ENCODE assay signal across 8 cellular contexts in the genomic region with DNA sequence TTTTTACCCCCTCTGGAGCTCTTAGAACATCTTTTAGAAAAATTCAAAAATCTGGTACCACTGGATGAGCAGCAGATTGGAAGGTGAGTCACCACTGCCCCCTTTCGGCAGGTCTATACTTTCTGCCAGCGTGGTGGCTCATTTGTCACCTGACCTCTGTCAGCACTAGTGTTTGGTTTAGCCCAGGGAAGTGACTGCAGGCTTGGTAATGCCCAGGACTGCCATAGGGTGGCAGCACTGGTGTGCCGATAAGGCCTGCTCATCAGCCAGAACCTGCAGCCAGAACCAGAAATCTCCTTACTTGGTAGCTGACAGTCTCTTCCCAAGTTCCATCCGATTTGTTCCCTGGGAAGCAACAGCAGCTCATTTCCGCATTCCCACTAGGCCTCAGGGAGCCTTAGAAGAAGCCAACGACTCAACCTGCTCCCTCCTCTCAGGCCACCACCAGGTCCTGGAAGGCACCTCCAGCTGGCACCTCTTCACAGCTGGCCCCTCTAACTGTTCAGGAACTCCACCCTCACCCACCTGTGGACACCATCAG. TPM values are rescaled to one million over a fixed set of nuclear protein-coding genes. Genes with fewer than 3 reads are reported as not detected.
DNase-seq lines count a peak whose midpoint lies in the region; ATAC-seq and TF ChIP-seq lines count a peak whose summit lies in the region.

No MANE protein-coding gene starts in this region.

- peak overlapping the region; percentile 11 to 94 (median 58) for H3K27ac Mint-ChIP-seq in CD8-positive, alpha-beta memory T cell

- H3K4me1 ChIP-seq in CD8-positive, alpha-beta memory T cell (ENCODE audit: insufficient read depth, low read length), result peaks cover 4% of the 10 kb centered on the region
- H3K4me1 ChIP-seq in lung (ENCODE audit: control insufficient read depth in 2 of 2, insufficient read depth in 2 of 2, low read length in 2 of 2), result peaks cover under 1 to 16% of the 10 kb centered on the region in 2 donors

- H3K4me1 Mint-ChIP-seq in CD8-positive, alpha-beta memory T cell, result peaks cover 36 to 39% (median 38%) of the 10 kb centered on the region in 3 donors

- H3K36me3 ChIP-seq in CD8-positive, alpha-beta memory T cell (ENCODE audit: insufficient read depth, low read length), result peaks cover 27% of the 10 kb centered on the region
- H3K36me3 ChIP-seq in lung (ENCODE audit: control insufficient read depth in 2 of 2, insufficient read depth in 2 of 2, low read length in 2 of 2), result peaks cover 8 to 18% of the 10 kb centered on the region in 2 donors

- H3K4me3 Mint-ChIP-seq in CD8-positive, alpha-beta memory T cell, result peak overlapping the region in 1 of 7 donors; percentile 25

- peak; percentile 81 to 92 (median 88) for DNase-seq in CD8-positive, alpha-beta memory T cell
- DNase-seq in HK-2 (ENCODE audit: unreplicated experiment), result peak; percentile 89
- DNase-seq in NCI-H748 treated with DMSO at 0.1 percent for 48 hours (lab: John Stamatoyannopoulos, UW), result peak; percentile 89
- peak; percentile 72 to 88 for DNase-seq in activated CD4-positive, alpha-beta T cell treated with anti-CD3 and anti-CD28 coated beads, Interleukin-2, amount 50 U/mL, for 24 hours (ENCODE audit: low read depth in 1 of 2, low spot score in 1 of 2)
- DNase-seq in dorsolateral prefrontal cortex, result peak; percentile 86 to 97 (median 92)
- DNase-seq in lung (ENCODE audit: low spot score), result peak; percentile 89
- DNase-seq in stimulated activated CD4-positive, alpha-beta T cell treated with anti-CD3 and anti-CD28 coated beads, TNF-alpha, amount 100 ng/mL, for 4 hours (ENCODE audit: low read depth in 3 of 3), result peak; percentile 64 to 82 (median 77)

- TF ChIP-seq CTCF in dorsolateral prefrontal cortex (IDR thresholded peaks at IDR 0.05 in 54 of 56, conservative IDR thresholded peaks at IDR 0.05 in 2 of 56; ENCODE audit: low read depth in 1 of 56, partially characterized antibody in 56 of 56), result peak; percentile 91 to 100 (median 99)
- TF ChIP-seq CTCF in lung (IDR thresholded peaks at IDR 0.05; ENCODE audit: control extremely low read depth, extremely low read depth), result peak; percentile 94

- H3K27me3 ChIP-seq in CD8-positive, alpha-beta memory T cell (ENCODE audit: insufficient read depth, low read length, poor library complexity, severe bottlenecking), result no peaks in the 10 kb centered on the region
- H3K27me3 ChIP-seq in dorsolateral prefrontal cortex, result no peaks in the 10 kb centered on the region
- no peaks in the 10 kb centered on the region for H3K27me3 ChIP-seq in lung (ENCODE audit: control insufficient read depth, insufficient read depth)

- intact Hi-C loops in dorsolateral prefrontal cortex (cut with DNase I), result loop anchor here (1.0 to 10.0 kb wide), 3 partner anchors 66 to 332 kb away; no protein-coding TSS in a partner anchor

- H3K36me3 Mint-ChIP-seq in CD8-positive, alpha-beta memory T cell, result peaks cover 4 to 75% (median 4%) of the 10 kb centered on the region in 3 donors

- H3K4me3 ChIP-seq in CD8-positive, alpha-beta memory T cell (ENCODE audit: low read length), result no peak overlapping the region
- H3K4me3 ChIP-seq in dorsolateral prefrontal cortex (peak overlapping the region in 6 of 59 donors; percentile 6 to 19 (median 15)), lung (no peak overlapping the region)

- H3K9me3 Mint-ChIP-seq in CD8-positive, alpha-beta memory T cell, result no peaks in the 10 kb centered on the region

- POLR2A ChIA-PET in CD8-positive, alpha-beta memory T cell (lab: Charles Lee), result interaction anchor here (1.4 kb wide), 1 partner anchor 14 kb away, joined by 4 read pairs; no protein-coding TSS in a partner anchor

- H3K9me3 ChIP-seq in CD8-positive, alpha-beta memory T cell (ENCODE audit: low read length), result no peaks in the 10 kb centered on the region
- no peaks in the 10 kb centered on the region for H3K9me3 ChIP-seq in lung (ENCODE audit: control insufficient read depth in 2 of 2, insufficient read depth in 1 of 2, low read length in 1 of 2)

- H3K27me3 Mint-ChIP-seq in CD8-positive, alpha-beta memory T cell, result peaks cover 0 to 2% of the 10 kb centered on the region in 2 donors

- CTCF ChIA-PET in CD8-positive, alpha-beta memory T cell (lab: Charles Lee), result interaction anchor here (0.7 to 6.1 kb wide), 16 partner anchors 8 to 683 kb away, joined by 3 to 87 read pairs (median 4); a partner anchor contains a TSS

- WGBS in lung, 2 donors, result 29 to 33% methylated on average over 6 of the region's 6 CpGs

- no peak overlapping the region for H3K27ac ChIP-seq in CD8-positive, alpha-beta memory T cell (ENCODE audit: low read depth, low read length)
- peak overlapping the region in 47 of 59 donors; percentile 1 to 74 (median 55) for H3K27ac ChIP-seq in dorsolateral prefrontal cortex
- no peak overlapping the region for H3K27ac ChIP-seq in lung (ENCODE audit: low read depth in 1 of 2, low read length in 1 of 2)

- ATAC-seq in GM19467 (IDR thresholded peaks at IDR 0.05; ENCODE audit: unreplicated experiment), result peak; percentile 90
- peak; percentile 99 for ATAC-seq in lung (ENCODE audit: insufficient read depth, low FRiP score)

RNA-seq across cellular contexts. Expression of a gene that starts 6.8 kb away (rescaled TPM):
- total RNA-seq in CD8-positive, alpha-beta memory T cell, result 10 to 100 TPM; 76.3 to 79.1 TPM
- polyA plus RNA-seq in CD8-positive, alpha-beta memory T cell, result 92.7 TPM
- total RNA-seq in dorsolateral prefrontal cortex, result 10 to 100 TPM; 28.2 to 65.2 (median 48.3) TPM
- total RNA-seq in lung, result 10 to 100 TPM; 19.5 to 50.8 TPM
- 10 to 100 TPM; 17.9 to 67.8 TPM for polyA plus RNA-seq in lung

RNA-seq across cellular contexts. Expression of a gene that starts 59.9 kb away (rescaled TPM):
- not detected for total RNA-seq in CD8-positive, alpha-beta memory T cell
- not detected for polyA plus RNA-seq in CD8-positive, alpha-beta memory T cell
- 10 to 100 TPM in 15 of 120 experiments, 1 to 10 TPM in 105; 1.3 to 19.5 (median 5.2) TPM for total RNA-seq in dorsolateral prefrontal cortex
- 10 to 100 TPM; 22.6 to 28.9 TPM for total RNA-seq in lung
- 10 to 100 TPM in 1 of 2 donors, 1 to 10 TPM in 1; 6.4 to 16.1 TPM for polyA plus RNA-seq in lung

Comparison
In these comparisons a context has a peak if more than half of its experiments do, and no peak if none do; other contexts are left out.
1. H3K27ac ChIP-seq: peak in dorsolateral prefrontal cortex (47 of 59); none in CD8-positive, alpha-beta memory T cell (single experiment) and lung (0 of 2).
2. Peak in every context shown above with its lines, with median percentiles within 50 percentile points of each other: DNase-seq.